ENCODE assay signal across 1 cellular context in the genomic region with DNA sequence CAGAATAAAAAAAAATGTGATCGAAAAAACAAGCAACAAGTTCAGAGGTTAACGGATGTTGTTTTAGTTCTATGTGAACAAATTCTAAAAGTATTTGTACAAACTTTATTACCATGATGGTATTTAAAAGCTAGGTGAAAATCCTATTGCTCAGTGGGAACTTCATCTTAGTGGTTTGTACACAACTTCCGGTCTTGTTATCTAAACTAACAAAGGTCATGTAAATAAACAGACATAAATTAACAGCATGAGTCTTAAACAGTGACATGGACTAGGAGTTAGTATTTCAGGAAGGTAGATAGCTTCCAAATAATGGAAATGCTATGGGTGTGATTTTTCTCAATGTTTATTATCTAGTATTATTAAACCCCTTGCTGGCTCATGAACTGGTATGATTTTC.
TF ChIP-seq lines count a peak whose summit lies in the region.

No MANE protein-coding gene starts in this region.

TF ChIP-seq in GM23338, 12 proteins besides CTCF, POLR2A, EP300 and RAD21:
- TF ChIP-seq, protein P1, sequence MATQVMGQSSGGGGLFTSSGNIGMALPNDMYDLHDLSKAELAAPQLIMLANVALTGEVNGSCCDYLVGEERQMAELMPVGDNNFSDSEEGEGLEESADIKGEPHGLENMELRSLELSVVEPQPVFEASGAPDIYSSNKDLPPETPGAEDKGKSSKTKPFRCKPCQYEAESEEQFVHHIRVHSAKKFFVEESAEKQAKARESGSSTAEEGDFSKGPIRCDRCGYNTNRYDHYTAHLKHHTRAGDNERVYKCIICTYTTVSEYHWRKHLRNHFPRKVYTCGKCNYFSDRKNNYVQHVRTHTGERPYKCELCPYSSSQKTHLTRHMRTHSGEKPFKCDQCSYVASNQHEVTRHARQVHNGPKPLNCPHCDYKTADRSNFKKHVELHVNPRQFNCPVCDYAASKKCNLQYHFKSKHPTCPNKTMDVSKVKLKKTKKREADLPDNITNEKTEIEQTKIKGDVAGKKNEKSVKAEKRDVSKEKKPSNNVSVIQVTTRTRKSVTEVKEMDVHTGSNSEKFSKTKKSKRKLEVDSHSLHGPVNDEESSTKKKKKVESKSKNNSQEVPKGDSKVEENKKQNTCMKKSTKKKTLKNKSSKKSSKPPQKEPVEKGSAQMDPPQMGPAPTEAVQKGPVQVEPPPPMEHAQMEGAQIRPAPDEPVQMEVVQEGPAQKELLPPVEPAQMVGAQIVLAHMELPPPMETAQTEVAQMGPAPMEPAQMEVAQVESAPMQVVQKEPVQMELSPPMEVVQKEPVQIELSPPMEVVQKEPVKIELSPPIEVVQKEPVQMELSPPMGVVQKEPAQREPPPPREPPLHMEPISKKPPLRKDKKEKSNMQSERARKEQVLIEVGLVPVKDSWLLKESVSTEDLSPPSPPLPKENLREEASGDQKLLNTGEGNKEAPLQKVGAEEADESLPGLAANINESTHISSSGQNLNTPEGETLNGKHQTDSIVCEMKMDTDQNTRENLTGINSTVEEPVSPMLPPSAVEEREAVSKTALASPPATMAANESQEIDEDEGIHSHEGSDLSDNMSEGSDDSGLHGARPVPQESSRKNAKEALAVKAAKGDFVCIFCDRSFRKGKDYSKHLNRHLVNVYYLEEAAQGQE (IDR thresholded peaks at IDR 0.05; ENCODE audit: unreplicated experiment): no peak
- TF ChIP-seq EZH2phosphoT487 (IDR thresholded peaks at IDR 0.05; ENCODE audit: unreplicated experiment): no peak
- no peak for TF ChIP-seq NANOG (IDR thresholded peaks at IDR 0.05; ENCODE audit: borderline replicate concordance)
- TF ChIP-seq POLR2AphosphoS5 (IDR thresholded peaks at IDR 0.05; ENCODE audit: low read depth): no peak
- no peak for TF ChIP-seq JUNB (IDR thresholded peaks at IDR 0.05; ENCODE audit: unreplicated experiment)
- TF ChIP-seq, protein P2, sequence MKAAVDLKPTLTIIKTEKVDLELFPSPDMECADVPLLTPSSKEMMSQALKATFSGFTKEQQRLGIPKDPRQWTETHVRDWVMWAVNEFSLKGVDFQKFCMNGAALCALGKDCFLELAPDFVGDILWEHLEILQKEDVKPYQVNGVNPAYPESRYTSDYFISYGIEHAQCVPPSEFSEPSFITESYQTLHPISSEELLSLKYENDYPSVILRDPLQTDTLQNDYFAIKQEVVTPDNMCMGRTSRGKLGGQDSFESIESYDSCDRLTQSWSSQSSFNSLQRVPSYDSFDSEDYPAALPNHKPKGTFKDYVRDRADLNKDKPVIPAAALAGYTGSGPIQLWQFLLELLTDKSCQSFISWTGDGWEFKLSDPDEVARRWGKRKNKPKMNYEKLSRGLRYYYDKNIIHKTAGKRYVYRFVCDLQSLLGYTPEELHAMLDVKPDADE (IDR thresholded peaks at IDR 0.05): no peak
- no peak for TF ChIP-seq STAT1 (IDR thresholded peaks at IDR 0.05; ENCODE audit: unreplicated experiment)
- no peak for TF ChIP-seq ZNF331 (CRISPR knock-in tag; IDR thresholded peaks at IDR 0.05; ENCODE audit: low read depth)
- no peak for TF ChIP-seq EZH2 (IDR thresholded peaks at IDR 0.05; ENCODE audit: low read depth, unreplicated experiment)
- TF ChIP-seq, protein P3, sequence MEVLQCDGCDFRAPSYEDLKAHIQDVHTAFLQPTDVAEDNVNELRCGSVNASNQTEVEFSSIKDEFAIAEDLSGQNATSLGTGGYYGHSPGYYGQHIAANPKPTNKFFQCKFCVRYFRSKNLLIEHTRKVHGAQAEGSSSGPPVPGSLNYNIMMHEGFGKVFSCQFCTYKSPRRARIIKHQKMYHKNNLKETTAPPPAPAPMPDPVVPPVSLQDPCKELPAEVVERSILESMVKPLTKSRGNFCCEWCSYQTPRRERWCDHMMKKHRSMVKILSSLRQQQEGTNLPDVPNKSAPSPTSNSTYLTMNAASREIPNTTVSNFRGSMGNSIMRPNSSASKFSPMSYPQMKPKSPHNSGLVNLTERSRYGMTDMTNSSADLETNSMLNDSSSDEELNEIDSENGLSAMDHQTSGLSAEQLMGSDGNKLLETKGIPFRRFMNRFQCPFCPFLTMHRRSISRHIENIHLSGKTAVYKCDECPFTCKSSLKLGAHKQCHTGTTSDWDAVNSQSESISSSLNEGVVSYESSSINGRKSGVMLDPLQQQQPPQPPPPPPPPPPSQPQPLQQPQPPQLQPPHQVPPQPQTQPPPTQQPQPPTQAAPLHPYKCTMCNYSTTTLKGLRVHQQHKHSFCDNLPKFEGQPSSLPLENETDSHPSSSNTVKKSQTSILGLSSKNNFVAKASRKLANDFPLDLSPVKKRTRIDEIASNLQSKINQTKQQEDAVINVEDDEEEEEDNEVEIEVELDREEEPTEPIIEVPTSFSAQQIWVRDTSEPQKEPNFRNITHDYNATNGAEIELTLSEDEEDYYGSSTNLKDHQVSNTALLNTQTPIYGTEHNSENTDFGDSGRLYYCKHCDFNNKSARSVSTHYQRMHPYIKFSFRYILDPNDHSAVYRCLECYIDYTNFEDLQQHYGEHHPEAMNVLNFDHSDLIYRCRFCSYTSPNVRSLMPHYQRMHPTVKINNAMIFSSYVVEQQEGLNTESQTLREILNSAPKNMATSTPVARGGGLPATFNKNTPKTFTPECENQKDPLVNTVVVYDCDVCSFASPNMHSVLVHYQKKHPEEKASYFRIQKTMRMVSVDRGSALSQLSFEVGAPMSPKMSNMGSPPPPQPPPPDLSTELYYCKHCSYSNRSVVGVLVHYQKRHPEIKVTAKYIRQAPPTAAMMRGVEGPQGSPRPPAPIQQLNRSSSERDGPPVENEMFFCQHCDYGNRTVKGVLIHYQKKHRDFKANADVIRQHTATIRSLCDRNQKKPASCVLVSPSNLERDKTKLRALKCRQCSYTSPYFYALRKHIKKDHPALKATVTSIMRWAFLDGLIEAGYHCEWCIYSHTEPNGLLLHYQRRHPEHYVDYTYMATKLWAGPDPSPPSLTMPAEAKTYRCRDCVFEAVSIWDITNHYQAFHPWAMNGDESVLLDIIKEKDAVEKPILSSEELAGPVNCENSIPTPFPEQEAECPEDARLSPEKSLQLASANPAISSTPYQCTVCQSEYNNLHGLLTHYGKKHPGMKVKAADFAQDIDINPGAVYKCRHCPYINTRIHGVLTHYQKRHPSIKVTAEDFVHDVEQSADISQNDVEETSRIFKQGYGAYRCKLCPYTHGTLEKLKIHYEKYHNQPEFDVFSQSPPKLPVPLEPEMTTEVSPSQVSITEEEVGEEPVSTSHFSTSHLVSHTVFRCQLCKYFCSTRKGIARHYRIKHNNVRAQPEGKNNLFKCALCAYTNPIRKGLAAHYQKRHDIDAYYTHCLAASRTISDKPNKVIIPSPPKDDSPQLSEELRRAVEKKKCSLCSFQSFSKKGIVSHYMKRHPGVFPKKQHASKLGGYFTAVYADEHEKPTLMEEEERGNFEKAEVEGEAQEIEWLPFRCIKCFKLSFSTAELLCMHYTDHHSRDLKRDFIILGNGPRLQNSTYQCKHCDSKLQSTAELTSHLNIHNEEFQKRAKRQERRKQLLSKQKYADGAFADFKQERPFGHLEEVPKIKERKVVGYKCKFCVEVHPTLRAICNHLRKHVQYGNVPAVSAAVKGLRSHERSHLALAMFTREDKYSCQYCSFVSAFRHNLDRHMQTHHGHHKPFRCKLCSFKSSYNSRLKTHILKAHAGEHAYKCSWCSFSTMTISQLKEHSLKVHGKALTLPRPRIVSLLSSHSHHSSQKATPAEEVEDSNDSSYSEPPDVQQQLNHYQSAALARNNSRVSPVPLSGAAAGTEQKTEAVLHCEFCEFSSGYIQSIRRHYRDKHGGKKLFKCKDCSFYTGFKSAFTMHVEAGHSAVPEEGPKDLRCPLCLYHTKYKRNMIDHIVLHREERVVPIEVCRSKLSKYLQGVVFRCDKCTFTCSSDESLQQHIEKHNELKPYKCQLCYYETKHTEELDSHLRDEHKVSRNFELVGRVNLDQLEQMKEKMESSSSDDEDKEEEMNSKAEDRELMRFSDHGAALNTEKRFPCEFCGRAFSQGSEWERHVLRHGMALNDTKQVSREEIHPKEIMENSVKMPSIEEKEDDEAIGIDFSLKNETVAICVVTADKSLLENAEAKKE (CRISPR knock-in tag; IDR thresholded peaks at IDR 0.05): no peak
- TF ChIP-seq ZNF114 (CRISPR knock-in tag; IDR thresholded peaks at IDR 0.05): no peak
- TF ChIP-seq CREB1 (CRISPR knock-in tag; IDR thresholded peaks at IDR 0.05; ENCODE audit: low read depth): no peak
